Comparison of ENCODE assay signal across 8 cellular contexts in genomic region chr1:86156571-86157455, GRCh38. TPM values are rescaled to one million over a fixed set of nuclear protein-coding genes. Genes with fewer than 3 reads are reported as not detected.
DNase-seq lines count a peak whose midpoint lies in the region; TF ChIP-seq lines count a peak whose summit lies in the region.

COL24A1 (minus strand) TSS chr1:86156772; CDS start chr1:86156396, 376 bp downstream.

- no peak for TF ChIP-seq CTCF in liver (IDR thresholded peaks at IDR 0.05; ENCODE audit: low read depth, low read length, missing input control)

- peak within 1 kb of the TSS in 2 of 3 donors; percentile 7 to 35 for H3K4me3 ChIP-seq in liver (ENCODE audit: low read depth in 1 of 3, low read length in 3 of 3)
- peak within 1 kb of the TSS; percentile 59 to 82 (median 67) for H3K4me3 ChIP-seq in subcutaneous abdominal adipose tissue (ENCODE audit: low read depth in 1 of 5, low read length in 5 of 5)

- no peak for TF ChIP-seq RAD21 in liver (IDR thresholded peaks at IDR 0.05)

- WGBS in liver = 9% methylated on average over 52 of the region's 52 CpGs

- H3K27me3 ChIP-seq in liver (ENCODE audit: control insufficient read depth in 4 of 4, insufficient read depth in 4 of 4, low read length in 3 of 4) (peaks cover 0 to 6% (median 0%) of the 10 kb centered on the region in 4 donors), subcutaneous abdominal adipose tissue (ENCODE audit: control insufficient read depth in 5 of 5, insufficient read depth in 4 of 5, low read length in 5 of 5) (peaks cover 3 to 16% (median 10%) of the 10 kb centered on the region in 5 donors)

- H3K9ac ChIP-seq in liver (ENCODE audit: low read depth in 1 of 2, low read length in 2 of 2) = no peak within 1 kb of the TSS
- H3K9ac ChIP-seq in subcutaneous abdominal adipose tissue (ENCODE audit: low read length in 5 of 5) = peak within 1 kb of the TSS in 4 of 5 donors; percentile 10 to 62 (median 42)

- H3K4me1 ChIP-seq in liver (ENCODE audit: control insufficient read depth in 4 of 4, insufficient read depth in 4 of 4, low read length in 3 of 4) (peaks cover 4 to 24% (median 22%) of the 10 kb centered on the region in 4 donors), subcutaneous abdominal adipose tissue (ENCODE audit: control insufficient read depth in 5 of 5, insufficient read depth in 5 of 5, low read length in 5 of 5) (peaks cover 0 to 27% (median 24%) of the 10 kb centered on the region in 5 donors)

- H3K36me3 ChIP-seq in liver (ENCODE audit: control insufficient read depth in 4 of 4, insufficient read depth in 3 of 4, low read depth in 1 of 4, low read length in 3 of 4) (no peaks in the 10 kb centered on the region), subcutaneous abdominal adipose tissue (ENCODE audit: control insufficient read depth in 5 of 5, insufficient read depth in 5 of 5, low read length in 5 of 5) (no peaks in the 10 kb centered on the region)

- DNase-seq in NCI-H2171 treated with DMSO at 0.1 percent for 48 hours (lab: John Stamatoyannopoulos, UW) (peak; percentile 25), NCI-H2171 (lab: John Stamatoyannopoulos, UW) (no peak), NCI-H2196 treated with DMSO at 0.1 percent for 48 hours (lab: John Stamatoyannopoulos, UW; ENCODE audit: unreplicated experiment) (peak; percentile 14), dedifferentiated amniotic fluid mesenchymal stem cell (ENCODE audit: extremely low spot score) (peak; percentile 37), GDM1 (lab: John Stamatoyannopoulos, UW) (no peak), NCI-H446 (lab: John Stamatoyannopoulos, UW) (no peak)

- H3K9me3 ChIP-seq in liver (ENCODE audit: control insufficient read depth in 4 of 4, low read length in 3 of 4) = no peaks in the 10 kb centered on the region
- no peaks in the 10 kb centered on the region for H3K9me3 ChIP-seq in subcutaneous abdominal adipose tissue (ENCODE audit: control insufficient read depth in 5 of 5, low read length in 5 of 5)

- peak within 1 kb of the TSS in 1 of 2 donors; percentile 18 for H3K27ac ChIP-seq in liver (ENCODE audit: low read depth in 1 of 2, low read length in 2 of 2)
- no peak within 1 kb of the TSS for H3K27ac ChIP-seq in subcutaneous abdominal adipose tissue (ENCODE audit: low read depth, low read length)

TF ChIP-seq in liver, 16 proteins besides CTCF, POLR2A, EP300 and RAD21:
- TF ChIP-seq ZBTB33 (IDR thresholded peaks at IDR 0.05) (no peak), HNF4A (conservative IDR thresholded peaks at IDR 0.05) (no peak), YY1 (IDR thresholded peaks at IDR 0.05) (no peak), ATF3 (IDR thresholded peaks at IDR 0.05) (no peak), JUND (IDR thresholded peaks at IDR 0.05) (no peak), EGR1 (IDR thresholded peaks at IDR 0.05; ENCODE audit: low read depth in 2 of 2) (no peak), RXRA (IDR thresholded peaks at IDR 0.05) (no peak), NR2F2 (IDR thresholded peaks at IDR 0.05) (no peak), FOXA2 (IDR thresholded peaks at IDR 0.05) (no peak), TAF1 (conservative IDR thresholded peaks at IDR 0.05) (no peak), FOXA1 (IDR thresholded peaks at IDR 0.05) (no peak), HNF4G (IDR thresholded peaks at IDR 0.05) (no peak), GABPA (IDR thresholded peaks at IDR 0.05 in 1 of 2, conservative IDR thresholded peaks at IDR 0.05 in 1 of 2) (no peak), SP1 (IDR thresholded peaks at IDR 0.05) (no peak)
TF ChIP-seq in liver: peak in this region for 0.

RNA-seq across cellular contexts. Expression of gene COL24A1, which starts in this region (rescaled TPM):
- total RNA-seq in liver = under 1 TPM; under 0.01 to 0.28 TPM
- polyA plus RNA-seq in liver = under 1 TPM in 1 of 2 donors, not detected in 1; 0.01 TPM

Comparison
In these comparisons a context has a peak if more than half of its experiments do, and no peak if none do; other contexts are left out.
1. DNase-seq: peak in NCI-H2171 treated with DMSO at 0.1 percent for 48 hours (single experiment), NCI-H2196 treated with DMSO at 0.1 percent for 48 hours (single experiment) and dedifferentiated amniotic fluid mesenchymal stem cell (single experiment); none in NCI-H2171 (single experiment), GDM1 (single experiment) and NCI-H446 (0 of 2).
2. H3K9ac ChIP-seq: peak in subcutaneous abdominal adipose tissue (4 of 5); none in liver (0 of 2).